16 cellular contexts compared by ENCODE assay signal in genomic region chr12:66804555-66804954, GRCh38.
A peak's percentile ranks its signal among the peaks of the same experiment; 100 is the strongest.
DNase-seq lines count a peak whose midpoint lies in the region; ATAC-seq and TF ChIP-seq lines count a peak whose summit lies in the region.
"Had no signal": no experiment of that assay in that cellular context is flagged by ENCODE, and none has a peak within 500 bp of the region (broad histone marks: within the 10 kb centered on the region; RNA-seq: fewer than 3 reads in every experiment).

No MANE protein-coding gene starts in this region.

- 73% methylated on average over 6 of the region's 6 CpGs for WGBS in prostate gland

- TF ChIP-seq POLR2A in prostate gland (IDR thresholded peaks at IDR 0.05) = no peak

- H3K9me3 ChIP-seq in prostate gland = no peaks in the 10 kb centered on the region
- H3K9me3 ChIP-seq: body of pancreas, tibial nerve had no signal

- peak; percentile 95 for DNase-seq in NCI-H146 (lab: John Stamatoyannopoulos, UW)
- DNase-seq in NCI-H2227 (lab: John Stamatoyannopoulos, UW; ENCODE audit: unreplicated experiment) = peak; percentile 59
- peak; percentile 75 for DNase-seq in SK-N-DZ (ENCODE audit: low spot score)
- no peak for DNase-seq in retinal pigment epithelial cell (ENCODE audit: low read depth)
- DNase-seq in prostate gland (ENCODE audit: low spot score) = no peak
- no peak for DNase-seq in activated CD4-positive, alpha-beta T cell treated with anti-CD3 and anti-CD28 coated beads for 48 hours
- DNase-seq: activated CD8-positive, alpha-beta memory T cell treated with anti-CD3 and anti-CD28 coated beads, Interleukin-2, amount 10 ng/mL, durations not matched to agents 7 days and 5 days; activated naive CD4-positive, alpha-beta T cell treated with Interleukin-2 at 50 U/mL for 16 hours; body of pancreas; MM.1S; naive thymus-derived CD4-positive, alpha-beta T cell; stimulated activated CD8-positive, alpha-beta memory T cell treated with anti-CD3 and anti-CD28 coated beads, Interleukin-4, amount 100 ng/mL, for 48 hours had no signal

- intact Hi-C loops in prostate gland (cut with DNase I) = no loop called here

- TF ChIP-seq CTCF in retinal pigment epithelial cell (conservative IDR thresholded peaks at IDR 0.05; ENCODE audit: low read depth, low read length) (no peak), prostate gland (IDR thresholded peaks at IDR 0.05) (no peak)

- no peaks in the 10 kb centered on the region for H3K27me3 ChIP-seq in prostate gland (replicated peaks; ENCODE audit: insufficient read depth)
- H3K27me3 ChIP-seq: BLaER1 treated with 17β-estradiol and CSF1 and Interleukin-3, amounts not matched to agents 10 nM and 100 nM; body of pancreas; tibial nerve had no signal

- no peak for ATAC-seq in GM18909 (IDR thresholded peaks at IDR 0.05; ENCODE audit: poor library complexity, unreplicated experiment)
- ATAC-seq: activated CD8-positive, alpha-beta memory T cell treated with anti-CD3 and anti-CD28 coated beads, Interleukin-2, amount 10 ng/mL, durations not matched to agents 7 days and 5 days; body of pancreas; GM12878; naive thymus-derived CD4-positive, alpha-beta T cell had no signal

- H3K4me3 ChIP-seq in retinal pigment epithelial cell (ENCODE audit: low read length) (peak overlapping the region; percentile 40), prostate gland (no peak overlapping the region)
- H3K4me3 ChIP-seq: BLaER1 treated with 17β-estradiol and CSF1 and Interleukin-3, amounts not matched to agents 10 nM and 100 nM; body of pancreas; GM12878; tibial nerve had no signal

- no peak overlapping the region for H3K27ac ChIP-seq in prostate gland
- H3K27ac ChIP-seq: BLaER1 treated with 17β-estradiol and CSF1 and Interleukin-3, amounts not matched to agents 10 nM and 100 nM; body of pancreas; tibial nerve had no signal

- H3K4me1 ChIP-seq in prostate gland (replicated peaks) = no peaks in the 10 kb centered on the region
- H3K4me1 ChIP-seq: BLaER1 treated with 17β-estradiol and CSF1 and Interleukin-3, amounts not matched to agents 10 nM and 100 nM; tibial nerve had no signal

- no peaks in the 10 kb centered on the region for H3K36me3 ChIP-seq in prostate gland
- H3K36me3 ChIP-seq: BLaER1 treated with 17β-estradiol and CSF1 and Interleukin-3, amounts not matched to agents 10 nM and 100 nM; tibial nerve had no signal

Comparison
In these comparisons a context has a peak if more than half of its experiments do, and no peak if none do; other contexts are left out.
1. DNase-seq: peak in NCI-H146 (single experiment), NCI-H2227 (single experiment) and SK-N-DZ (single experiment); none in retinal pigment epithelial cell (single experiment), prostate gland (single experiment) and activated CD4-positive, alpha-beta T cell treated with anti-CD3 and anti-CD28 coated beads for 48 hours (single experiment).